Comparison of ENCODE assay signal across 9 cellular contexts in genomic region chr1:24321712-24322635, GRCh38. TPM values are rescaled to one million over a fixed set of nuclear protein-coding genes. Genes with fewer than 3 reads are reported as not detected.
DNase-seq lines count a peak whose midpoint lies in the region; ATAC-seq and TF ChIP-seq lines count a peak whose summit lies in the region.
"Had no signal": no experiment of that assay in that cellular context is flagged by ENCODE, and none has a peak within 500 bp of the region (broad histone marks: within the 10 kb centered on the region; RNA-seq: fewer than 3 reads in every experiment).

No MANE protein-coding gene starts in this region.

- H3K4me3 ChIP-seq in GM06990 (replicated peaks; ENCODE audit: low read depth, low read length) (peak overlapping the region; percentile 64), SJCRH30 (peak overlapping the region; percentile 6; the same call in 1 of the 2 replicates), rectal smooth muscle tissue (ENCODE audit: low read length) (peak overlapping the region; percentile 57), aorta (ENCODE audit: low read length in 2 of 2) (peak overlapping the region; percentile 28 to 39)

- intact Hi-C loops in Right ventricle myocardium superior (cut with DNase I) (no loop called here), aorta (cut with DNase I) (no loop called here)

- no peaks in the 10 kb centered on the region for H3K9me3 ChIP-seq in SJCRH30 (replicated peaks)
- H3K9me3 ChIP-seq in aorta (ENCODE audit: control insufficient read depth, low read length): no peaks in the 10 kb centered on the region

- no peak for TF ChIP-seq CTCF in GM06990 (IDR thresholded peaks at IDR 0.05; ENCODE audit: insufficient read depth, low read length, poor library complexity, severe bottlenecking)

- peak overlapping the region; percentile 46 for H3K9ac ChIP-seq in rectal smooth muscle tissue (ENCODE audit: low read length)

- H3K4me1 ChIP-seq in SJCRH30 (0 out of 2 replicates have a peak, but pooled peaks cover 7% of the 10 kb centered on the region), rectal smooth muscle tissue (ENCODE audit: control insufficient read depth, insufficient read depth, low read length) (no peaks in the 10 kb centered on the region), aorta (ENCODE audit: control insufficient read depth in 1 of 2, insufficient read depth in 2 of 2, low read length in 2 of 2) (no peaks in the 10 kb centered on the region)

- DNase-seq in GM06990 (ENCODE audit: extremely low read depth, insufficient read length) (peak; percentile 80), SJCRH30 (peak; percentile 71 to 76), Right ventricle myocardium superior (peak; percentile 68), aorta (peak; percentile 72 to 83), SW 1271 (lab: John Stamatoyannopoulos, UW) (no peak)
- peak; percentile 68 for DNase-seq in activated naive CD4-positive, alpha-beta T cell treated with anti-CD3 and anti-CD28 coated beads, Interleukin-2, amount 50 U/mL, for 16 hours

- H3K27me3 ChIP-seq in GM06990 (replicated peaks; ENCODE audit: control insufficient read depth, insufficient read depth, low read length) (no peaks in the 10 kb centered on the region), SJCRH30 (peaks cover 40% of the 10 kb centered on the region), rectal smooth muscle tissue (ENCODE audit: control insufficient read depth, insufficient read depth, low read length) (peaks cover 2% of the 10 kb centered on the region), aorta (ENCODE audit: control insufficient read depth in 1 of 2, insufficient read depth in 2 of 2, low read length in 1 of 2) (no peaks in the 10 kb centered on the region)

- ATAC-seq in HG03095 (IDR thresholded peaks at IDR 0.05; ENCODE audit: unreplicated experiment) (peak; percentile 55), Right ventricle myocardium superior (ENCODE audit: poor library complexity) (peak; percentile 88), aorta (ENCODE audit: low FRiP score) (peak; percentile 81)

- H3K36me3 ChIP-seq in GM06990 (ENCODE audit: control insufficient read depth, insufficient read depth, low read length) (no peaks in the 10 kb centered on the region), SJCRH30 (no peaks in the 10 kb centered on the region), rectal smooth muscle tissue (ENCODE audit: control insufficient read depth, insufficient read depth, low read length) (no peaks in the 10 kb centered on the region), aorta (ENCODE audit: control insufficient read depth in 1 of 2, insufficient read depth in 2 of 2, low read length in 1 of 2) (no peaks in the 10 kb centered on the region)

- whole genome bisulfite sequencing in aorta, 2 donors: 8 to 9% methylated on average over 85 to 86 of the region's 86 CpGs

- H3K27ac ChIP-seq in SJCRH30 (no peak overlapping the region), rectal smooth muscle tissue (ENCODE audit: low read depth, low read length) (no peak overlapping the region), aorta (ENCODE audit: low read depth in 1 of 2, low read length in 2 of 2) (peak overlapping the region in 1 of 2 donors; percentile 14)

RNA-seq across cellular contexts. Expression of gene GRHL3, which starts 2.8 kb away (rescaled TPM):
- total RNA-seq in SJCRH30 (2014; rRNA removed; shearing (Covaris generic)): not detected in 2 replicates
- not detected for total RNA-seq in Right ventricle myocardium superior
- total RNA-seq in aorta: not detected
- polyA plus RNA-seq in aorta: under 1 TPM in 1 of 2 donors, not detected in 1; 0.08 TPM
- total RNA-seq: dermis microvascular lymphatic vessel endothelial cell had no signal

Comparison
In these comparisons a context has a peak if more than half of its experiments do, and no peak if none do; other contexts are left out.
1. DNase-seq: peak in GM06990 (single experiment), SJCRH30 (2 of 2), activated naive CD4-positive, alpha-beta T cell treated with anti-CD3 and anti-CD28 coated beads, Interleukin-2, amount 50 U/mL, for 16 hours (single experiment), Right ventricle myocardium superior (single experiment) and aorta (2 of 2); none in SW 1271 (0 of 2).
2. H3K4me3 ChIP-seq: peak in every context shown above with its lines; median percentile 64 in GM06990; 57 in rectal smooth muscle tissue; 34 in aorta; 6 in SJCRH30.
3. Peak in every context shown above with its lines, with median percentiles within 50 percentile points of each other: ATAC-seq.